22 cellular contexts compared by ENCODE assay signal in the genomic region with DNA sequence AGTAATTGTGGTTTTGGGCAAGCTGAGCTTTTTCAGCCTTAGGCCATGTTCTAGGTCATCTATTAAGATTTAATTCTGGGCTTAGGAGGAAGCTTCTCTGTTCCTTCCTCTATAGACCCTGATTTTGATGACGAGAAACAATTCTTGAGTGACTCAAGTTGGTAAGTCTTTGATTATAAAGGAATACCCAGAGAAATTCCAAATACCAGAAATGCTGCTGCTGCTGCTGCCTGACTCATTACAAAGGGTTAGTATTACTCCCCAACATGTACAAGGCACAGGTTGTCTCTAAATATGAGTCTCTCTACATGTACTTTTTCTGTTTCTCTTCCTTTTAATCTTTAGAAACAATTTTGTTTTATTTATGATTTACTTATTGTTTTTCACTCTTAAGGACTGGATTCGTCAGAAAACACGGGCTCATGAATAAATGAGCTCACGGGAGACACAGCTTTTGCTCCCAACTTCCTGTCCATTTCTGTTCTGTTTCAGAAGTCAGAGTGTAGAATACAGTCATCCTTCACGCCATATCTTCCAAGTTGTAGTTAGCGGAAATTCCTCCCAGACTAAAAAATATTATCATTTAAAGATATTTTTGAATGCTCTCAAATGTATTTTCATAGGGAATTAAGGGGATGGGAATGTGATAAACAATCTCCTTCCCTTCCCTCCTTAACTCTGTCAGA. TPM values are rescaled to one million over a fixed set of nuclear protein-coding genes. Genes with fewer than 3 reads are reported as not detected.
"Had no signal": no experiment of that assay in that cellular context is flagged by ENCODE, and none has a peak within 500 bp of the region (broad histone marks: within the 10 kb centered on the region; RNA-seq: fewer than 3 reads in every experiment).

No MANE protein-coding gene starts in this region.

- H3K27me3 ChIP-seq: adrenal gland, body of pancreas, foreskin keratinocyte, pancreas had no signal

- H3K27ac Mint-ChIP-seq: activated B cell treated with CpG ODN at 0.5 μM for 24 hours; activated CD4-positive, alpha-beta T cell treated with anti-CD3 and anti-CD28 coated beads, Interleukin-2, amount 10 ng/mL, durations not matched to agents 24 days and 14 days; activated T-helper 1 cell treated with anti-CD3 and anti-CD28 coated beads, Interleukin-12 subunit alpha, Interleukin-12 subunit beta, Interleukin-2, Interleukin-4 antibody, amounts not matched to agents 30 ng/mL and 10 ng/mL and 1 ng/mL, durations not matched to agents 14 hours and 24 hours and 36 hours; immature natural killer cell; stimulated activated naive CD8-positive, alpha-beta T cell treated with anti-CD3 and anti-CD28 coated beads, Interleukin-15, amount 100 ng/mL, for 72 hours; T-helper 17 cell had no signal

- DNase-seq: activated B cell treated with CpG ODN at 0.5 μM for 24 hours; activated CD4-positive, alpha-beta T cell treated with anti-CD3 and anti-CD28 coated beads, Interleukin-2, amount 10 ng/mL, durations not matched to agents 24 days and 14 days; activated naive CD4-positive, alpha-beta T cell treated with anti-CD3 and anti-CD28 coated beads, Interleukin-2, amount 50 U/mL, for 16 hours; adrenal gland; body of pancreas; cerebellar nuclear complex; dorsolateral prefrontal cortex; foreskin keratinocyte; immature natural killer cell; left ventricle myocardium inferior; pancreas; stimulated activated CD4-positive, alpha-beta T cell treated with anti-CD3 and anti-CD28 coated beads, Interleukin-15, amount 100 ng/mL, for 24 hours; stimulated activated CD4-positive, alpha-beta T cell treated with anti-CD3 and anti-CD28 coated beads, Interleukin-4, amount 100 ng/mL, for 24 hours; stimulated activated naive CD8-positive, alpha-beta T cell treated with anti-CD3 and anti-CD28 coated beads, Interleukin-15, amount 100 ng/mL, for 72 hours; T-helper 17 cell had no signal

- H3K27ac ChIP-seq: adrenal gland, body of pancreas, foreskin keratinocyte, left ventricle myocardium inferior, pancreas, thoracic aorta had no signal

- FAIRE-seq: pancreas, urothelium cell line had no signal

- H3K36me3 Mint-ChIP-seq: immature natural killer cell had no signal

- H3K4me3 Mint-ChIP-seq: activated B cell treated with CpG ODN at 0.5 μM for 24 hours; activated CD4-positive, alpha-beta T cell treated with anti-CD3 and anti-CD28 coated beads, Interleukin-2, amount 10 ng/mL, durations not matched to agents 24 days and 14 days; activated T-helper 1 cell treated with anti-CD3 and anti-CD28 coated beads, Interleukin-12 subunit alpha, Interleukin-12 subunit beta, Interleukin-2, Interleukin-4 antibody, amounts not matched to agents 30 ng/mL and 10 ng/mL and 1 ng/mL, durations not matched to agents 14 hours and 24 hours and 36 hours; immature natural killer cell; neural crest cell; stimulated activated naive CD8-positive, alpha-beta T cell treated with anti-CD3 and anti-CD28 coated beads, Interleukin-15, amount 100 ng/mL, for 72 hours; T-helper 17 cell had no signal

- H3K4me1 Mint-ChIP-seq: activated B cell treated with CpG ODN at 0.5 μM for 24 hours; activated CD4-positive, alpha-beta T cell treated with anti-CD3 and anti-CD28 coated beads, Interleukin-2, amount 10 ng/mL, durations not matched to agents 24 days and 14 days; immature natural killer cell; neural crest cell; stimulated activated naive CD8-positive, alpha-beta T cell treated with anti-CD3 and anti-CD28 coated beads, Interleukin-15, amount 100 ng/mL, for 72 hours had no signal

- H3K9me3 ChIP-seq: adrenal gland, body of pancreas, left ventricle myocardium inferior, pancreas, thoracic aorta had no signal

- H3K4me3 ChIP-seq: adrenal gland, body of pancreas, dorsolateral prefrontal cortex, left ventricle myocardium inferior, pancreas, thoracic aorta had no signal

- ATAC-seq: body of pancreas; esophagus mucosa; foreskin keratinocyte; pancreas; stimulated activated naive CD8-positive, alpha-beta T cell treated with anti-CD3 and anti-CD28 coated beads, Interleukin-15, amount 100 ng/mL, for 72 hours; T-helper 17 cell had no signal

- H3K27me3 Mint-ChIP-seq: activated B cell treated with CpG ODN at 0.5 μM for 24 hours; activated CD4-positive, alpha-beta T cell treated with anti-CD3 and anti-CD28 coated beads, Interleukin-2, amount 10 ng/mL, durations not matched to agents 24 days and 14 days; stimulated activated naive CD8-positive, alpha-beta T cell treated with anti-CD3 and anti-CD28 coated beads, Interleukin-15, amount 100 ng/mL, for 72 hours had no signal

- H3K36me3 ChIP-seq: adrenal gland, left ventricle myocardium inferior, pancreas, thoracic aorta had no signal

- H3K4me1 ChIP-seq: adrenal gland, body of pancreas, foreskin keratinocyte, pancreas had no signal

- H3K9me3 Mint-ChIP-seq: activated B cell treated with CpG ODN at 0.5 μM for 24 hours; activated CD4-positive, alpha-beta T cell treated with anti-CD3 and anti-CD28 coated beads, Interleukin-2, amount 10 ng/mL, durations not matched to agents 24 days and 14 days; activated T-helper 1 cell treated with anti-CD3 and anti-CD28 coated beads, Interleukin-12 subunit alpha, Interleukin-12 subunit beta, Interleukin-2, Interleukin-4 antibody, amounts not matched to agents 30 ng/mL and 10 ng/mL and 1 ng/mL, durations not matched to agents 14 hours and 24 hours and 36 hours; immature natural killer cell; neural crest cell; stimulated activated naive CD8-positive, alpha-beta T cell treated with anti-CD3 and anti-CD28 coated beads, Interleukin-15, amount 100 ng/mL, for 72 hours had no signal

RNA-seq across cellular contexts. Expression of gene RBMXL2, which starts 31.8 kb away (rescaled TPM):
- total RNA-seq: activated B cell treated with CpG ODN at 0.5 μM for 24 hours; activated CD4-positive, alpha-beta T cell treated with anti-CD3 and anti-CD28 coated beads, Interleukin-2, amount 10 ng/mL, durations not matched to agents 24 days and 14 days; activated T-helper 1 cell treated with anti-CD3 and anti-CD28 coated beads, Interleukin-12 subunit alpha, Interleukin-12 subunit beta, Interleukin-2, Interleukin-4 antibody, amounts not matched to agents 30 ng/mL and 10 ng/mL and 1 ng/mL, durations not matched to agents 14 hours and 24 hours and 36 hours; adrenal gland; esophagus mucosa; foreskin keratinocyte; left ventricle myocardium inferior; mesenteric fat pad; pancreas; skeletal muscle tissue; T-helper 17 cell; thoracic aorta had no signal
- polyA plus RNA-seq: foreskin keratinocyte, immature natural killer cell, pancreas had no signal

RNA-seq across cellular contexts. Expression of gene NLRP14, which starts 36.7 kb away (rescaled TPM):
- total RNA-seq: esophagus mucosa, left ventricle myocardium inferior, mesenteric fat pad, T-helper 17 cell, thoracic aorta had no signal
- polyA plus RNA-seq: foreskin keratinocyte, immature natural killer cell had no signal

RNA-seq across cellular contexts. Expression of gene ZNF214, which starts 36.8 kb away (rescaled TPM):
- total RNA-seq: activated B cell treated with CpG ODN at 0.5 μM for 24 hours; activated CD4-positive, alpha-beta T cell treated with anti-CD3 and anti-CD28 coated beads, Interleukin-2, amount 10 ng/mL, durations not matched to agents 24 days and 14 days; activated T-helper 1 cell treated with anti-CD3 and anti-CD28 coated beads, Interleukin-12 subunit alpha, Interleukin-12 subunit beta, Interleukin-2, Interleukin-4 antibody, amounts not matched to agents 30 ng/mL and 10 ng/mL and 1 ng/mL, durations not matched to agents 14 hours and 24 hours and 36 hours; T-helper 17 cell had no signal
- polyA plus RNA-seq: immature natural killer cell had no signal
